ENCODE assay signal across 30 cellular contexts in the genomic region with DNA sequence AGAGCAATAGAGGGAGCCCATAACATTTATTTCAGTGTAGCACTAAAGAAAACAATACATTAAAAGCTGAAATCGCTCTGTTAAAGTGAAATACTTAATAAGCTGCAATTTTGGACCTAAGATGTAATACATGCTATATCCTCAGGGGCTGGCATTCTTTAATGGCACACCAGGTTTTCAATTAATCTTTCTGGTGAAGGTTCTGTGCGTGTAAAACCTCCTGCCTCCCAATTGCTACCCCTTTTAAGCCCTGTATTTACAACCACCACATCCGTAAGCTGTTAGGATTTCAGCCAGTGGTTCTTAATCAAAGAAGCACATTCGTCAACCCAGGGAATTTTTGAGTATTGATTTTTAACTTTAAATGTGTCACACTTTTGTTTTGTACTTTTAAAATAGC.
"Had no signal": no experiment of that assay in that cellular context is flagged by ENCODE, and none has a peak within 500 bp of the region (broad histone marks: within the 10 kb centered on the region; RNA-seq: fewer than 3 reads in every experiment).

No MANE protein-coding gene starts in this region.

- H3K27me3 ChIP-seq: esophagus squamous epithelium, neutrophil, ovary, sigmoid colon, suprapubic skin, tibial artery had no signal

- H3K4me3 ChIP-seq: esophagus squamous epithelium, left ventricle myocardium inferior, lung, mucosa of descending colon, ovary, prostate gland, sigmoid colon, suprapubic skin, tibial artery had no signal

- DNase-seq: activated CD4-positive, alpha-beta memory T cell treated with anti-CD3 and anti-CD28 coated beads, Interleukin-2, amount 10 ng/mL, durations not matched to agents 7 days and 5 days; activated CD4-positive, alpha-beta T cell treated with anti-CD3 and anti-CD28 coated beads for 1 hour; activated CD4-positive, alpha-beta T cell treated with anti-CD3 and anti-CD28 coated beads, Interleukin-2, amount 10 ng/mL, durations not matched to agents 7 days and 5 days; activated CD8-positive, alpha-beta memory T cell treated with anti-CD3 and anti-CD28 coated beads, Interleukin-2, amount 50 U/mL, for 48 hours; activated gamma-delta T cell; activated naive CD8-positive, alpha-beta T cell treated with anti-CD3 and anti-CD28 coated beads, Interleukin-2, amount 50 U/mL, for 24 hours; activated T-cell treated with anti-CD3 and anti-CD28 coated beads, Interleukin-2, amount 50 U/mL, for 24 hours; amygdala; dermis blood vessel endothelial cell; effector CD4-positive, alpha-beta T cell; esophagus squamous epithelium; left ventricle myocardium inferior; mesendoderm; mucosa of descending colon; ovary; retina; sigmoid colon; small intestine; stimulated activated CD4-positive, alpha-beta T cell treated with anti-CD3 and anti-CD28 coated beads, Interleukin-2, amount 100 ng/mL, for 24 hours; stimulated activated naive B cell treated with anti-CD40 and anti-IgM and Interleukin-4, amounts not matched to agents 10 μg/mL and 1 μg/mL and 100 μg/mL, for 72 hours; T-helper 17 cell; tibial artery had no signal

- FAIRE-seq: colon, frontal cortex, small intestine had no signal

- ATAC-seq: activated naive CD8-positive, alpha-beta T cell treated with anti-CD3 and anti-CD28 coated beads, Interleukin-2, amount 50 U/mL, for 24 hours; mucosa of descending colon; natural killer cell treated with Interleukin-12 subunit alpha and Interleukin-12 subunit beta and Interleukin-15 and Interleukin-18, amount 100 ng/mL, for 72 hours; stimulated activated naive B cell treated with anti-CD40 and anti-IgM and Interleukin-4, amounts not matched to agents 10 μg/mL and 1 μg/mL and 100 μg/mL, for 72 hours; T-helper 17 cell; WTC11 had no signal

- H3K27ac ChIP-seq: left ventricle myocardium inferior, neutrophil, ovary, prostate gland, sigmoid colon, suprapubic skin, tibial artery had no signal

- H3K36me3 ChIP-seq: esophagus squamous epithelium, left ventricle myocardium inferior, neutrophil, ovary, prostate gland, sigmoid colon, suprapubic skin, tibial artery had no signal

- H3K9me3 ChIP-seq: esophagus squamous epithelium, left ventricle myocardium inferior, mucosa of descending colon, neutrophil, ovary, prostate gland, sigmoid colon, suprapubic skin, tibial artery had no signal

- H3K4me1 ChIP-seq: left ventricle myocardium inferior, prostate gland, sigmoid colon, tibial artery had no signal
